In the genomic region with DNA sequence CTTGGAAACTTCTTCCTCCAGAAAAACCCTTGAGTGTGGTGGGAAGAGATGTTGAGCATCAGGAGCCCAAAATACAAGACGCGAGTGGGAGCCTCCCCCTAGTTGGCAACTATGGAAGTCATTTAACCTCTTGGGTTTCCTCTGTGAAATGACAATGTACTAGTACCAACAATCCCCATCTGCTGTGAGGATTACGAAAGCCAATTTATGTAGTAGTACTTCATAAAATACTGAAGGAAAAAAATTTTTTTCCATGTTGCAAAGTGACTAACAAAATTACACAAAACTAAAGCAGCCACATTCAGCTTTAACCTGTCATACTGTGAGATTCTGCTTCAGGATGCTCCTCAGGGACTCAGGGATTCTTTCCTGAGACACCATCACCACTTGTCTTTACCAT, we compare ENCODE assay signal across 1 cellular context.
A peak's percentile ranks its signal among the peaks of the same experiment; 100 is the strongest.
TF ChIP-seq lines count a peak whose summit lies in the region.

No MANE protein-coding gene starts in this region.

TF ChIP-seq in HepG2, 621 proteins besides CTCF, POLR2A, EP300 and RAD21:
- TF ChIP-seq ZBTB8A (CRISPR knock-in tag; IDR thresholded peaks at IDR 0.05; ENCODE audit: borderline replicate concordance, low read depth) (0 out of 2 replicates have a peak, but pooled peaks have one; percentile 55), ZNF543 (CRISPR knock-in tag; IDR thresholded peaks at IDR 0.05) (0 out of 2 replicates have a peak, but pooled peaks have one; percentile 3), SOX13 (IDR thresholded peaks at IDR 0.05) (no peak), SOX13 (CRISPR knock-in tag; conservative IDR thresholded peaks at IDR 0.05 in 1 of 2, IDR thresholded peaks at IDR 0.05 in 1 of 2) (no peak), IKZF1 (IDR thresholded peaks at IDR 0.05) (no peak), SOX6 (IDR thresholded peaks at IDR 0.05) (no peak), SOX6 (CRISPR knock-in tag; IDR thresholded peaks at IDR 0.05) (no peak), SMYD3 (CRISPR knock-in tag; IDR thresholded peaks at IDR 0.05) (no peak), HMG20A (CRISPR knock-in tag; IDR thresholded peaks at IDR 0.05; ENCODE audit: borderline replicate concordance) (no peak), SRSF1 (optimal IDR thresholded peaks at IDR 0.05; ENCODE audit: low read depth, low read length) (no peak), ZNF558 (CRISPR knock-in tag; IDR thresholded peaks at IDR 0.05; ENCODE audit: borderline replicate concordance) (no peak), NFKB2 (CRISPR knock-in tag; IDR thresholded peaks at IDR 0.05; ENCODE audit: borderline replicate concordance) (no peak), NAIF1 (CRISPR knock-in tag; IDR thresholded peaks at IDR 0.05; ENCODE audit: borderline replicate concordance) (no peak), PPARG (CRISPR knock-in tag; conservative IDR thresholded peaks at IDR 0.05) (no peak), GPN1 (CRISPR knock-in tag; IDR thresholded peaks at IDR 0.05; ENCODE audit: borderline replicate concordance) (no peak), ZNF557 (CRISPR knock-in tag; IDR thresholded peaks at IDR 0.05) (no peak), ZNF343 (CRISPR knock-in tag; IDR thresholded peaks at IDR 0.05) (0 out of 2 replicates have a peak, but pooled peaks have one; percentile 32), KLF11 (CRISPR knock-in tag; IDR thresholded peaks at IDR 0.05) (no peak)
- TF ChIP-seq, protein P1, sequence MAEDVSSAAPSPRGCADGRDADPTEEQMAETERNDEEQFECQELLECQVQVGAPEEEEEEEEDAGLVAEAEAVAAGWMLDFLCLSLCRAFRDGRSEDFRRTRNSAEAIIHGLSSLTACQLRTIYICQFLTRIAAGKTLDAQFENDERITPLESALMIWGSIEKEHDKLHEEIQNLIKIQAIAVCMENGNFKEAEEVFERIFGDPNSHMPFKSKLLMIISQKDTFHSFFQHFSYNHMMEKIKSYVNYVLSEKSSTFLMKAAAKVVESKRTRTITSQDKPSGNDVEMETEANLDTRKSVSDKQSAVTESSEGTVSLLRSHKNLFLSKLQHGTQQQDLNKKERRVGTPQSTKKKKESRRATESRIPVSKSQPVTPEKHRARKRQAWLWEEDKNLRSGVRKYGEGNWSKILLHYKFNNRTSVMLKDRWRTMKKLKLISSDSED (CRISPR knock-in tag; IDR thresholded peaks at IDR 0.05), result no peak
TF ChIP-seq in HepG2: peak in this region for 3.
